1 cellular context compared by ENCODE assay signal in the genomic region with DNA sequence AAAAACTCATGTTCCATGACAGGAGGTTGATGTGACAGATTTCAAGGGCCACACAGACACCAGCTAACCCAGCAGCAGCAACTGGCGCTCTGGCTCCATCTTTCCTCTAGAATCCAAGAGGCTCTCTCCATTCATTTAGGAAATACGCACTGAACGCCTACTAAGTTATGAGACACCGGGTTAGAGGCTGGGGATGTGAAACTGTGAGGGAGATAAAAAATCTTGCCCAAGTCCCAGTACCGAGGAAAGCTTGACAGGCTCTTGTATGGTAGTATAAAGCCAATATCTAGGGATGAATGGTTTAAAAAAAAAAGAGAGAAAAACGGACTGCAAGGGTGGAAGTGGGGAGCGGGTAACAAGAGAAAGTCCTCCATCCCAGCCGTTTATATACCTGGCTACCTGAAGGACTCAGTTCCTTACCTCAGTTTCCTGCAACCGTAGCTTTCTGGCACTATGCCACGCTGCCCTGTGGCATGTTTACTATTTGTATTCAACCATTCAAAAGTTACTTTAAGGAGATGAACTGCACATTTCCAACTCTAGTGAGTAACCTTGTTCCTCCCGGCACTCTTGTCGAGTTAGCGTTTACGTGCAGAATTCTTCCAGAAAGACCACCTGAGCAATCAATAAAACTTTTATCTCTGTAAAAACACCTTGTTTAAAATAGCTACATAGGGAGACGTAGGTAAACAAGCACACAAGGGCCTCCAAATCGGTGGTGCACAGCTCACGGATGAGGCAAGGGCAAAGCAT.
TF ChIP-seq lines count a peak whose summit lies in the region.

No MANE protein-coding gene starts in this region.

TF ChIP-seq in HEK293, 187 proteins besides CTCF, POLR2A, EP300 and RAD21 (continued from another document):
- TF ChIP-seq, protein P1, sequence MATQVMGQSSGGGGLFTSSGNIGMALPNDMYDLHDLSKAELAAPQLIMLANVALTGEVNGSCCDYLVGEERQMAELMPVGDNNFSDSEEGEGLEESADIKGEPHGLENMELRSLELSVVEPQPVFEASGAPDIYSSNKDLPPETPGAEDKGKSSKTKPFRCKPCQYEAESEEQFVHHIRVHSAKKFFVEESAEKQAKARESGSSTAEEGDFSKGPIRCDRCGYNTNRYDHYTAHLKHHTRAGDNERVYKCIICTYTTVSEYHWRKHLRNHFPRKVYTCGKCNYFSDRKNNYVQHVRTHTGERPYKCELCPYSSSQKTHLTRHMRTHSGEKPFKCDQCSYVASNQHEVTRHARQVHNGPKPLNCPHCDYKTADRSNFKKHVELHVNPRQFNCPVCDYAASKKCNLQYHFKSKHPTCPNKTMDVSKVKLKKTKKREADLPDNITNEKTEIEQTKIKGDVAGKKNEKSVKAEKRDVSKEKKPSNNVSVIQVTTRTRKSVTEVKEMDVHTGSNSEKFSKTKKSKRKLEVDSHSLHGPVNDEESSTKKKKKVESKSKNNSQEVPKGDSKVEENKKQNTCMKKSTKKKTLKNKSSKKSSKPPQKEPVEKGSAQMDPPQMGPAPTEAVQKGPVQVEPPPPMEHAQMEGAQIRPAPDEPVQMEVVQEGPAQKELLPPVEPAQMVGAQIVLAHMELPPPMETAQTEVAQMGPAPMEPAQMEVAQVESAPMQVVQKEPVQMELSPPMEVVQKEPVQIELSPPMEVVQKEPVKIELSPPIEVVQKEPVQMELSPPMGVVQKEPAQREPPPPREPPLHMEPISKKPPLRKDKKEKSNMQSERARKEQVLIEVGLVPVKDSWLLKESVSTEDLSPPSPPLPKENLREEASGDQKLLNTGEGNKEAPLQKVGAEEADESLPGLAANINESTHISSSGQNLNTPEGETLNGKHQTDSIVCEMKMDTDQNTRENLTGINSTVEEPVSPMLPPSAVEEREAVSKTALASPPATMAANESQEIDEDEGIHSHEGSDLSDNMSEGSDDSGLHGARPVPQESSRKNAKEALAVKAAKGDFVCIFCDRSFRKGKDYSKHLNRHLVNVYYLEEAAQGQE (tag by site-specific recombination; IDR thresholded peaks at IDR 0.05) = no peak
- TF ChIP-seq ZNF768 (tag by site-specific recombination; IDR thresholded peaks at IDR 0.05) = no peak
- 0 out of 2 replicates have a peak, but pooled peaks have one; percentile 30 for TF ChIP-seq SP7 (tag by site-specific recombination; IDR thresholded peaks at IDR 0.05)
- no peak for TF ChIP-seq ZNF133 (tag by site-specific recombination; IDR thresholded peaks at IDR 0.05)
- no peak for TF ChIP-seq SCRT2 (tag by site-specific recombination; IDR thresholded peaks at IDR 0.05)
- TF ChIP-seq ZNF132 (tag by site-specific recombination; IDR thresholded peaks at IDR 0.05; ENCODE audit: borderline replicate concordance) = no peak
- TF ChIP-seq ZNF843 (tag by site-specific recombination; IDR thresholded peaks at IDR 0.05) = no peak
- no peak for TF ChIP-seq FEZF1 (tag by site-specific recombination; IDR thresholded peaks at IDR 0.05)
- peak; percentile 57; the same call in 1 of the 2 replicates for TF ChIP-seq ZEB2 (tag by site-specific recombination; IDR thresholded peaks at IDR 0.05)
- TF ChIP-seq ZNF610 (tag by site-specific recombination; IDR thresholded peaks at IDR 0.05; ENCODE audit: borderline replicate concordance) = no peak
- TF ChIP-seq ZBTB17 (tag by site-specific recombination; IDR thresholded peaks at IDR 0.05) = 0 out of 2 replicates have a peak, but pooled peaks have one; percentile 27
